In genomic region chr5:159096555-159097460, GRCh38 we compare ENCODE assay signal across 8 cellular contexts. TPM values are rescaled to one million over a fixed set of nuclear protein-coding genes. Genes with fewer than 3 reads are reported as not detected.
DNase-seq lines count a peak whose midpoint lies in the region; ATAC-seq and TF ChIP-seq lines count a peak whose summit lies in the region.
"Had no signal": no experiment of that assay in that cellular context is flagged by ENCODE, and none has a peak within 500 bp of the region (broad histone marks: within the 10 kb centered on the region; RNA-seq: fewer than 3 reads in every experiment).

No MANE protein-coding gene starts in this region.

- CTCF ChIA-PET in SK-N-SH (lab: Yijun Ruan, JAX), result interaction anchor here (1.2 kb wide), 1 partner anchor 10 kb away, joined by 3 read pairs; no protein-coding TSS in a partner anchor

- H3K4me2 ChIP-seq in GM23338 (peak overlapping the region; percentile 67), SK-N-SH (no peak overlapping the region)

- H2AFZ ChIP-seq in GM23338, result no peak overlapping the region
- H2AFZ ChIP-seq in SK-N-SH (ENCODE audit: low read depth), result no peak overlapping the region

- WGBS in SK-N-SH (ENCODE audit: low lambda C conversion rate), result 95% methylated on average over 48 of the region's 55 CpGs

- H3K9me2 ChIP-seq in GM23338 (ENCODE audit: insufficient read depth) (no peaks in the 10 kb centered on the region), SK-N-SH (no peaks in the 10 kb centered on the region)

- no peak overlapping the region for H3K27ac Mint-ChIP-seq in GM23338

- H3F3A ChIP-seq in GM23338 (replicated peaks; ENCODE audit: low read depth) (peaks cover 13% of the 10 kb centered on the region; the same call in 1 of the 2 replicates), SK-N-SH (replicated peaks; ENCODE audit: insufficient read depth) (peaks cover 8% of the 10 kb centered on the region)

- H3K27me3 Mint-ChIP-seq in GM23338 (ENCODE audit: insufficient read depth, low read depth, poor library complexity), result peaks cover 85% of the 10 kb centered on the region

- no peaks in the 10 kb centered on the region for H3K36me3 Mint-ChIP-seq in GM23338 (ENCODE audit: low read depth)

- TF ChIP-seq EP300 in SK-N-SH (IDR thresholded peaks at IDR 0.05; ENCODE audit: borderline replicate concordance in 1 of 2, low read depth in 1 of 2, low read length in 1 of 2), result no peak

- peaks cover 58% of the 10 kb centered on the region for H3K4me1 Mint-ChIP-seq in GM23338

- H3K27me3 ChIP-seq in GM23338 (ENCODE audit: insufficient read depth), result peaks cover 92% of the 10 kb centered on the region
- H3K27me3 ChIP-seq in left lung, result peaks cover 48 to 76% of the 10 kb centered on the region in 2 donors
- H3K27me3 ChIP-seq in SK-N-SH (ENCODE audit: insufficient read depth), result peaks cover 9% of the 10 kb centered on the region; the same call in 1 of the 2 replicates

- intact Hi-C loops in left lung (cut with DNase I), result no loop called here

- H3K4me3 Mint-ChIP-seq in GM23338, result peak overlapping the region; percentile 84

- DNase-seq in GM23338 (ENCODE audit: low spot score) (peak; percentile 68), left lung (no peak), SK-N-SH (no peak), SK-N-DZ (ENCODE audit: low spot score) (no peak), medulla oblongata (ENCODE audit: extremely low spot score) (no peak)
- DNase-seq: nucleus accumbens had no signal

- POLR2A ChIA-PET in SK-N-SH (lab: Yijun Ruan, JAX), result interaction anchor here (0.5 kb wide), 1 partner anchor 75 kb away, joined by 5 read pairs; no protein-coding TSS in a partner anchor

- no peak overlapping the region for H3K9ac ChIP-seq in SK-N-SH

- H3K27ac ChIP-seq in GM23338 (ENCODE audit: low read depth) (no peak overlapping the region), angular gyrus (ENCODE audit: low read depth, low read length) (peak overlapping the region; percentile 31), left lung (no peak overlapping the region), temporal lobe (ENCODE audit: low read depth, low read length) (peak overlapping the region; percentile 38), SK-N-SH (ENCODE audit: low read depth in 2 of 2, low read length in 1 of 2) (no peak overlapping the region)

- H3K9me3 ChIP-seq in left lung (no peaks in the 10 kb centered on the region), SK-N-SH (no peaks in the 10 kb centered on the region)

- no peaks in the 10 kb centered on the region for H3K36me3 ChIP-seq in GM23338 (ENCODE audit: insufficient read depth)
- H3K36me3 ChIP-seq in left lung, result no peaks in the 10 kb centered on the region
- H3K36me3 ChIP-seq in SK-N-SH (replicated peaks in 1 of 2; ENCODE audit: control insufficient read depth in 1 of 2, insufficient read depth in 2 of 2, low read length in 1 of 2), result no peaks in the 10 kb centered on the region

- H3K4me3 ChIP-seq in GM23338, result peak overlapping the region; percentile 47
- peak overlapping the region; percentile 34 to 40 for H3K4me3 ChIP-seq in left lung
- H3K4me3 ChIP-seq in SK-N-SH (ENCODE audit: low read depth in 2 of 2, low read length in 1 of 2), result no peak overlapping the region

- H3K4me1 ChIP-seq in GM23338 (ENCODE audit: insufficient read depth) (peaks cover 45% of the 10 kb centered on the region), left lung (peaks cover 6 to 41% of the 10 kb centered on the region in 2 donors), SK-N-SH (ENCODE audit: control insufficient read depth in 1 of 2, insufficient read depth in 2 of 2, low read depth in 1 of 2, low read length in 1 of 2) (peaks cover 5 to 12% of the 10 kb centered on the region in 2 experiments; a peak in 3 of 4 replicates)

- TF ChIP-seq CTCF in GM23338 (conservative IDR thresholded peaks at IDR 0.05; ENCODE audit: low read depth in 2 of 2) (no peak), left lung (IDR thresholded peaks at IDR 0.05) (no peak), SK-N-SH (IDR thresholded peaks at IDR 0.05) (no peak)

- H4K20me1 ChIP-seq in GM23338 (replicated peaks; ENCODE audit: insufficient read depth) (peaks cover 28% of the 10 kb centered on the region), SK-N-SH (ENCODE audit: insufficient read depth) (no peaks in the 10 kb centered on the region)

- TF ChIP-seq RAD21 in SK-N-SH (IDR thresholded peaks at IDR 0.05; ENCODE audit: low read length), result no peak

- ATAC-seq in GM23338 (peak; percentile 7), left lung (no peak)

- H3K79me2 ChIP-seq in GM23338 (replicated peaks; ENCODE audit: insufficient read depth) (no peaks in the 10 kb centered on the region), SK-N-SH (ENCODE audit: insufficient read depth) (no peaks in the 10 kb centered on the region)

- H3K9me3 Mint-ChIP-seq in GM23338, result no peaks in the 10 kb centered on the region; the same call in 2 of the 3 replicates

TF ChIP-seq in GM23338, 12 proteins besides CTCF, POLR2A, EP300 and RAD21:
- TF ChIP-seq JUNB (IDR thresholded peaks at IDR 0.05; ENCODE audit: unreplicated experiment) (no peak), EZH2 (IDR thresholded peaks at IDR 0.05; ENCODE audit: low read depth, unreplicated experiment) (peak; percentile 91), STAT1 (IDR thresholded peaks at IDR 0.05; ENCODE audit: unreplicated experiment) (no peak), EZH2phosphoT487 (IDR thresholded peaks at IDR 0.05; ENCODE audit: unreplicated experiment) (peak; percentile 87)
TF ChIP-seq in GM23338: peak in this region for 2.

TF ChIP-seq in SK-N-SH, 30 proteins besides CTCF, POLR2A, EP300 and RAD21:
- TF ChIP-seq YY1 (IDR thresholded peaks at IDR 0.05; ENCODE audit: low read depth), result no peak
- no peak for TF ChIP-seq MAX (IDR thresholded peaks at IDR 0.05; ENCODE audit: low read depth)
- TF ChIP-seq RCOR1 (IDR thresholded peaks at IDR 0.05; ENCODE audit: low read length), result no peak
- no peak for TF ChIP-seq USF1 (IDR thresholded peaks at IDR 0.05; ENCODE audit: borderline replicate concordance, low read depth)
- no peak for TF ChIP-seq TCF12 (IDR thresholded peaks at IDR 0.05)
- TF ChIP-seq FOXJ3 (CRISPR knock-in tag; IDR thresholded peaks at IDR 0.05), result no peak
- no peak for TF ChIP-seq ELF1 (IDR thresholded peaks at IDR 0.05)
- TF ChIP-seq POLR2AphosphoS5 (IDR thresholded peaks at IDR 0.05; ENCODE audit: low read depth, low read length), result no peak
- TF ChIP-seq JUND (IDR thresholded peaks at IDR 0.05), result no peak
- TF ChIP-seq RXRA (IDR thresholded peaks at IDR 0.05; ENCODE audit: borderline replicate concordance, low read depth), result no peak
- no peak for TF ChIP-seq RFX5 (IDR thresholded peaks at IDR 0.05; ENCODE audit: low read length)
- TF ChIP-seq USF2 (IDR thresholded peaks at IDR 0.05; ENCODE audit: borderline replicate concordance, low read depth, low read length), result no peak
- no peak for TF ChIP-seq FOSL2 (IDR thresholded peaks at IDR 0.05; ENCODE audit: borderline replicate concordance, low read depth)
TF ChIP-seq in SK-N-SH: peak in this region for 0.

RNA-seq across cellular contexts. Expression of gene EBF1, which starts 2.9 kb away (rescaled TPM):
- total RNA-seq in GM23338 (2014; rRNA removed; shearing (Covaris generic)), result 0.38 TPM in 1 of 2 replicates, not detected in the other
- 0.28 and 0.53 TPM in 2 replicates for polyA plus RNA-seq in GM23338 (2016; fragmentation: Nextera tagmentation; extraction: Ambion mirVana)
- total RNA-seq in left lung, result 1 to 10 TPM; 6.1 to 9.6 TPM
- total RNA-seq in temporal lobe, result 2.5 TPM
- polyA plus RNA-seq in SK-N-SH (2012; rRNA removed), result 0.26 and 0.36 TPM in 2 replicates
- polyA plus RNA-seq in SK-N-SH (2012; cell fraction: cytosol; rRNA removed), result 0.23 and 0.33 TPM in 2 replicates
- 0.42 TPM in 2 replicates for polyA plus RNA-seq in SK-N-SH (2012; cell fraction: nucleus; rRNA removed)
- 3.6 and 3.8 TPM in 2 replicates for polyA plus RNA-seq in SK-N-DZ (2014; cell fraction: cytosol; rRNA removed)
- polyA plus RNA-seq in SK-N-DZ (2014; cell fraction: nucleus; rRNA removed), result 3.1 and 4.1 TPM in 2 replicates

Comparison
In these comparisons a context has a peak if more than half of its experiments do, and no peak if none do; other contexts are left out.
1. H3K27ac ChIP-seq: peak in angular gyrus (single experiment) and temporal lobe (single experiment); none in GM23338 (single experiment), left lung (0 of 2) and SK-N-SH (0 of 2).
2. H3K4me3 ChIP-seq: peak in GM23338 (single experiment) and left lung (2 of 2); none in SK-N-SH (0 of 2).